Comparison of ENCODE assay signal across 4 cellular contexts in genomic region chr3:30760737-30761136, GRCh38.
"Had no signal": no experiment of that assay in that cellular context is flagged by ENCODE, and none has a peak within 500 bp of the region (broad histone marks: within the 10 kb centered on the region; RNA-seq: fewer than 3 reads in every experiment).

No MANE protein-coding gene starts in this region.

- FAIRE-seq: H1, HTR-8/SVneo had no signal

- H3K4me3 ChIP-seq: GM23338 had no signal

- H2AFZ ChIP-seq: GM23338 had no signal

- ATAC-seq: GM23338 had no signal

- DNase-seq: H9 had no signal

- H3K4me2 ChIP-seq: GM23338 had no signal
